Comparison of ENCODE assay signal across 18 cellular contexts in genomic region chr3:118554148-118554819, GRCh38.
"Had no signal": no experiment of that assay in that cellular context is flagged by ENCODE, and none has a peak within 500 bp of the region (broad histone marks: within the 10 kb centered on the region; RNA-seq: fewer than 3 reads in every experiment).

No MANE protein-coding gene starts in this region.

- H3K36me3 ChIP-seq: MG63, SJCRH30 had no signal

- H3K27ac ChIP-seq: HL-60, RWPE1, SJCRH30 had no signal

- DNase-seq: KBM-7, MG63, NCI-H1092, NCI-H1105 treated with DMSO at 0.1 percent for 48 hours, NCI-H1417 treated with DMSO at 0.1 percent for 48 hours, NCI-H146, NCI-H1694 treated with DMSO at 0.1 percent for 48 hours, NCI-H1930, NCI-H2081, NCI-H2107, NCI-H2227 treated with DMSO at 0.1 percent for 48 hours, NCI-H524, NCI-H526 treated with DMSO at 0.1 percent for 48 hours, NCI-H748 treated with DMSO at 0.1 percent for 48 hours, SHP77, SJCRH30 had no signal

- H3K4me1 ChIP-seq: SJCRH30 had no signal

- H3K4me3 ChIP-seq: MG63, SJCRH30 had no signal

- H3K9me3 ChIP-seq: MG63, SJCRH30 had no signal

- H3K27me3 ChIP-seq: MG63, SJCRH30 had no signal
